In genomic region chr12:132449565-132450390, GRCh38 we compare ENCODE assay signal across 10 cellular contexts. TPM values are rescaled to one million over a fixed set of nuclear protein-coding genes. Genes with fewer than 3 reads are reported as not detected.
A peak's percentile ranks its signal among the peaks of the same experiment; 100 is the strongest.
DNase-seq lines count a peak whose midpoint lies in the region; ATAC-seq, FAIRE-seq and TF ChIP-seq lines count a peak whose summit lies in the region.
"Had no signal": no experiment of that assay in that cellular context is flagged by ENCODE, and none has a peak within 500 bp of the region (broad histone marks: within the 10 kb centered on the region; RNA-seq: fewer than 3 reads in every experiment).

No MANE protein-coding gene starts in this region.

- no peak overlapping the region for H3K27ac ChIP-seq in vagina
- H3K27ac ChIP-seq: right lobe of liver had no signal

- peaks cover 22% of the 10 kb centered on the region for H3K4me1 Mint-ChIP-seq in activated naive CD8-positive, alpha-beta T cell treated with anti-CD3 and anti-CD28 coated beads, Interleukin-2, amount 10 ng/mL, durations not matched to agents 7 days and 5 days

- peaks cover 14% of the 10 kb centered on the region for H3K4me1 ChIP-seq in vagina
- H3K4me1 ChIP-seq: right lobe of liver had no signal

- ATAC-seq in GM19438 (IDR thresholded peaks at IDR 0.05; ENCODE audit: low read depth, unreplicated experiment) (peak; percentile 54), HG03064 (IDR thresholded peaks at IDR 0.05; ENCODE audit: low read depth, unreplicated experiment) (peak; percentile 45)
- ATAC-seq in activated naive CD8-positive, alpha-beta T cell treated with anti-CD3 and anti-CD28 coated beads, Interleukin-2, amount 10 ng/mL, durations not matched to agents 7 days and 5 days (ENCODE audit: low read depth), result no peak
- ATAC-seq: right lobe of liver had no signal

- no peak for TF ChIP-seq POLR2A in GM12891 (IDR thresholded peaks at IDR 0.05; ENCODE audit: low read depth, low read length)
- TF ChIP-seq POLR2A in vagina (IDR thresholded peaks at IDR 0.05), result no peak

- POLR2A ChIA-PET in activated naive CD8-positive, alpha-beta T cell treated with anti-CD3 and anti-CD28 coated beads, Interleukin-2, amount 10 ng/mL, durations not matched to agents 7 days and 5 days (lab: Charles Lee), result interaction anchor here (0.6 to 1.4 kb wide), 3 partner anchors 11 to 401 kb away, joined by 3 to 4 read pairs (median 3); no protein-coding TSS in a partner anchor

- no peak for TF ChIP-seq CTCF in foreskin fibroblast (IDR thresholded peaks at IDR 0.05; ENCODE audit: low read depth, low read length)
- no peak for TF ChIP-seq CTCF in vagina (IDR thresholded peaks at IDR 0.05)

- no peaks in the 10 kb centered on the region for H3K9me3 ChIP-seq in vagina
- H3K9me3 ChIP-seq: right lobe of liver had no signal

- FAIRE-seq in GM12891 (lab: Jason Lieb, UNC), result peak; percentile 97
- FAIRE-seq: HTR-8/SVneo had no signal

- DNase-seq in GM12891 (ENCODE audit: insufficient read length, low spot score), result peak; percentile 88
- no peak for DNase-seq in activated naive CD8-positive, alpha-beta T cell treated with anti-CD3 and anti-CD28 coated beads, Interleukin-2, amount 10 ng/mL, durations not matched to agents 7 days and 5 days
- DNase-seq in NCI-H2029 (lab: John Stamatoyannopoulos, UW), result no peak
- no peak for DNase-seq in foreskin fibroblast
- DNase-seq in GF-D8 (lab: John Stamatoyannopoulos, UW), result no peak
- no peak for DNase-seq in vagina (ENCODE audit: extremely low spot score in 2 of 2)

- no peak overlapping the region for H3K4me3 ChIP-seq in foreskin fibroblast (ENCODE audit: low read depth in 1 of 2, low read length in 2 of 2)
- H3K4me3 ChIP-seq in vagina, result no peak overlapping the region
- H3K4me3 ChIP-seq: right lobe of liver had no signal

- H3K36me3 Mint-ChIP-seq in activated naive CD8-positive, alpha-beta T cell treated with anti-CD3 and anti-CD28 coated beads, Interleukin-2, amount 10 ng/mL, durations not matched to agents 7 days and 5 days, result peaks cover 1% of the 10 kb centered on the region

- H3K9me3 Mint-ChIP-seq in activated naive CD8-positive, alpha-beta T cell treated with anti-CD3 and anti-CD28 coated beads, Interleukin-2, amount 10 ng/mL, durations not matched to agents 7 days and 5 days, result no peaks in the 10 kb centered on the region

- intact Hi-C loops in vagina (cut with DNase I), result no loop called here

- H3K4me3 Mint-ChIP-seq in activated naive CD8-positive, alpha-beta T cell treated with anti-CD3 and anti-CD28 coated beads, Interleukin-2, amount 10 ng/mL, durations not matched to agents 7 days and 5 days, result peak overlapping the region; percentile 35

- H3K27me3 ChIP-seq in vagina, result no peaks in the 10 kb centered on the region
- H3K27me3 ChIP-seq: right lobe of liver had no signal

- H3K27me3 Mint-ChIP-seq in activated naive CD8-positive, alpha-beta T cell treated with anti-CD3 and anti-CD28 coated beads, Interleukin-2, amount 10 ng/mL, durations not matched to agents 7 days and 5 days, result no peaks in the 10 kb centered on the region

- H3K36me3 ChIP-seq in vagina, result no peaks in the 10 kb centered on the region
- H3K36me3 ChIP-seq: right lobe of liver had no signal

- H3K27ac Mint-ChIP-seq in activated naive CD8-positive, alpha-beta T cell treated with anti-CD3 and anti-CD28 coated beads, Interleukin-2, amount 10 ng/mL, durations not matched to agents 7 days and 5 days, result peak overlapping the region; percentile 81

TF ChIP-seq in GM12891, 5 proteins besides CTCF, POLR2A, EP300 and RAD21:
- TF ChIP-seq POU2F2 (IDR thresholded peaks at IDR 0.05; ENCODE audit: low read depth, low read length), result 0 out of 2 replicates have a peak, but pooled peaks have one; percentile 41
- no peak for TF ChIP-seq PAX5 (IDR thresholded peaks at IDR 0.05; ENCODE audit: insufficient read depth, low read length, severe bottlenecking)
- peak; percentile 79 for TF ChIP-seq SPI1 (IDR thresholded peaks at IDR 0.05; ENCODE audit: low read depth, low read length)

RNA-seq across cellular contexts. Expression of gene FBRSL1, which starts 40.2 kb away (rescaled TPM):
- 14.6 TPM for polyA plus RNA-seq in GM12891 (2012; ENCODE audit: low read depth, missing spikeins)
- total RNA-seq in activated naive CD8-positive, alpha-beta T cell treated with anti-CD3 and anti-CD28 coated beads, Interleukin-2, amount 10 ng/mL, durations not matched to agents 7 days and 5 days, result 10 to 100 TPM; 67.1 to 67.2 TPM
- total RNA-seq in vagina, result 11.0 TPM
